ENCODE assay signal across 1 cellular context in the genomic region with DNA sequence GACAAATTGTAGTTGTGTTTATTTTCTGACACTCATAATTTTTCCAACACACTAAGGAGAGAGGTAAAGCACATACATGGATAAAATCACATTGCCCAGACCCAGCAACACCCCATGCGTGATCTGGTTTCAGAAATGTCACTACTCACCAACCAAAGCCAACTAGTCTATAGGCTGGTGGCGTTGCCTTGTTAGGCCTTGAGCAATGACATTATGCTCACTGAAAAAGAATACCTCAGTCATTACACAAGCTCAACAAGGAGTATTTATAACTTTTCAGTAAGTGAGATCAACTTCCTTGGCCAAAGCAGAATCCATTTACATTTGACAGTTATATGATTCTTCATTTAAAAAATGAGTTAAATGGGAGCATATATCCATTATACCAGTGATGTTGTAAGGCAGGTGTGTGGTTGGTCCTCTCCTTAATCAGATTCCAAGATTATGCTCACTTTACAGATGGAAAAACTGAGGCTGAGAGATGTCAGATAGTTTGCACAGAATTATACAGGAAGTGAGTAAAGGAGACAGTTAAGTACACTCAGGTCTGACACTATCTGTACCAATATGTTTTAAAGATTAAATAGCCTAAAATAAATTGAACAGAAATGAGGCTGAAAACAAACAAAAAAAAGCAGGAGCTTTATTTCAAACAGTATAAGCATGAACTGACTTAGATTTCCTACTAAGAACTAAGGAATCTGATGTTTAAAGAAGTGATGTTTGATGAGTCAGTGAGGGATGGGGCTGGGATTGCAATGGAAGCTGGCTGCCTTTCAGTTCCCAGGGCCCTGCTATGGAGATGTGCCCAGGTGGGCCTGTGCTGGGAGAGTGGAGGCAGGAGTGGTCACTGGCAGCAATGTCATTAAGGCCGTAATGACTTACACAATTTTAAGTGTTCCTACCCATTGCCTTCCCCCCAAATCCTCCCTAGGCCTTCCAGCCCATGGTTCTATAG.
TF ChIP-seq lines count a peak whose summit lies in the region.

No MANE protein-coding gene starts in this region.

TF ChIP-seq in GM23338, 12 proteins besides CTCF, POLR2A, EP300 and RAD21 (continued from another document):
- TF ChIP-seq, protein P1, sequence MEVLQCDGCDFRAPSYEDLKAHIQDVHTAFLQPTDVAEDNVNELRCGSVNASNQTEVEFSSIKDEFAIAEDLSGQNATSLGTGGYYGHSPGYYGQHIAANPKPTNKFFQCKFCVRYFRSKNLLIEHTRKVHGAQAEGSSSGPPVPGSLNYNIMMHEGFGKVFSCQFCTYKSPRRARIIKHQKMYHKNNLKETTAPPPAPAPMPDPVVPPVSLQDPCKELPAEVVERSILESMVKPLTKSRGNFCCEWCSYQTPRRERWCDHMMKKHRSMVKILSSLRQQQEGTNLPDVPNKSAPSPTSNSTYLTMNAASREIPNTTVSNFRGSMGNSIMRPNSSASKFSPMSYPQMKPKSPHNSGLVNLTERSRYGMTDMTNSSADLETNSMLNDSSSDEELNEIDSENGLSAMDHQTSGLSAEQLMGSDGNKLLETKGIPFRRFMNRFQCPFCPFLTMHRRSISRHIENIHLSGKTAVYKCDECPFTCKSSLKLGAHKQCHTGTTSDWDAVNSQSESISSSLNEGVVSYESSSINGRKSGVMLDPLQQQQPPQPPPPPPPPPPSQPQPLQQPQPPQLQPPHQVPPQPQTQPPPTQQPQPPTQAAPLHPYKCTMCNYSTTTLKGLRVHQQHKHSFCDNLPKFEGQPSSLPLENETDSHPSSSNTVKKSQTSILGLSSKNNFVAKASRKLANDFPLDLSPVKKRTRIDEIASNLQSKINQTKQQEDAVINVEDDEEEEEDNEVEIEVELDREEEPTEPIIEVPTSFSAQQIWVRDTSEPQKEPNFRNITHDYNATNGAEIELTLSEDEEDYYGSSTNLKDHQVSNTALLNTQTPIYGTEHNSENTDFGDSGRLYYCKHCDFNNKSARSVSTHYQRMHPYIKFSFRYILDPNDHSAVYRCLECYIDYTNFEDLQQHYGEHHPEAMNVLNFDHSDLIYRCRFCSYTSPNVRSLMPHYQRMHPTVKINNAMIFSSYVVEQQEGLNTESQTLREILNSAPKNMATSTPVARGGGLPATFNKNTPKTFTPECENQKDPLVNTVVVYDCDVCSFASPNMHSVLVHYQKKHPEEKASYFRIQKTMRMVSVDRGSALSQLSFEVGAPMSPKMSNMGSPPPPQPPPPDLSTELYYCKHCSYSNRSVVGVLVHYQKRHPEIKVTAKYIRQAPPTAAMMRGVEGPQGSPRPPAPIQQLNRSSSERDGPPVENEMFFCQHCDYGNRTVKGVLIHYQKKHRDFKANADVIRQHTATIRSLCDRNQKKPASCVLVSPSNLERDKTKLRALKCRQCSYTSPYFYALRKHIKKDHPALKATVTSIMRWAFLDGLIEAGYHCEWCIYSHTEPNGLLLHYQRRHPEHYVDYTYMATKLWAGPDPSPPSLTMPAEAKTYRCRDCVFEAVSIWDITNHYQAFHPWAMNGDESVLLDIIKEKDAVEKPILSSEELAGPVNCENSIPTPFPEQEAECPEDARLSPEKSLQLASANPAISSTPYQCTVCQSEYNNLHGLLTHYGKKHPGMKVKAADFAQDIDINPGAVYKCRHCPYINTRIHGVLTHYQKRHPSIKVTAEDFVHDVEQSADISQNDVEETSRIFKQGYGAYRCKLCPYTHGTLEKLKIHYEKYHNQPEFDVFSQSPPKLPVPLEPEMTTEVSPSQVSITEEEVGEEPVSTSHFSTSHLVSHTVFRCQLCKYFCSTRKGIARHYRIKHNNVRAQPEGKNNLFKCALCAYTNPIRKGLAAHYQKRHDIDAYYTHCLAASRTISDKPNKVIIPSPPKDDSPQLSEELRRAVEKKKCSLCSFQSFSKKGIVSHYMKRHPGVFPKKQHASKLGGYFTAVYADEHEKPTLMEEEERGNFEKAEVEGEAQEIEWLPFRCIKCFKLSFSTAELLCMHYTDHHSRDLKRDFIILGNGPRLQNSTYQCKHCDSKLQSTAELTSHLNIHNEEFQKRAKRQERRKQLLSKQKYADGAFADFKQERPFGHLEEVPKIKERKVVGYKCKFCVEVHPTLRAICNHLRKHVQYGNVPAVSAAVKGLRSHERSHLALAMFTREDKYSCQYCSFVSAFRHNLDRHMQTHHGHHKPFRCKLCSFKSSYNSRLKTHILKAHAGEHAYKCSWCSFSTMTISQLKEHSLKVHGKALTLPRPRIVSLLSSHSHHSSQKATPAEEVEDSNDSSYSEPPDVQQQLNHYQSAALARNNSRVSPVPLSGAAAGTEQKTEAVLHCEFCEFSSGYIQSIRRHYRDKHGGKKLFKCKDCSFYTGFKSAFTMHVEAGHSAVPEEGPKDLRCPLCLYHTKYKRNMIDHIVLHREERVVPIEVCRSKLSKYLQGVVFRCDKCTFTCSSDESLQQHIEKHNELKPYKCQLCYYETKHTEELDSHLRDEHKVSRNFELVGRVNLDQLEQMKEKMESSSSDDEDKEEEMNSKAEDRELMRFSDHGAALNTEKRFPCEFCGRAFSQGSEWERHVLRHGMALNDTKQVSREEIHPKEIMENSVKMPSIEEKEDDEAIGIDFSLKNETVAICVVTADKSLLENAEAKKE (CRISPR knock-in tag; IDR thresholded peaks at IDR 0.05), result no peak
- TF ChIP-seq POLR2AphosphoS5 (IDR thresholded peaks at IDR 0.05; ENCODE audit: low read depth), result no peak
- TF ChIP-seq JUNB (IDR thresholded peaks at IDR 0.05; ENCODE audit: unreplicated experiment), result no peak
- TF ChIP-seq ZNF331 (CRISPR knock-in tag; IDR thresholded peaks at IDR 0.05; ENCODE audit: low read depth), result no peak
- TF ChIP-seq STAT1 (IDR thresholded peaks at IDR 0.05; ENCODE audit: unreplicated experiment), result no peak
- no peak for TF ChIP-seq NANOG (IDR thresholded peaks at IDR 0.05; ENCODE audit: borderline replicate concordance)
